Comparison of ENCODE assay signal across 22 cellular contexts in genomic region chr6:2962636-2963035, GRCh38. TPM values are rescaled to one million over a fixed set of nuclear protein-coding genes. Genes with fewer than 3 reads are reported as not detected.
DNase-seq lines count a peak whose midpoint lies in the region; ATAC-seq and TF ChIP-seq lines count a peak whose summit lies in the region.
"Had no signal": no experiment of that assay in that cellular context is flagged by ENCODE, and none has a peak within 500 bp of the region (broad histone marks: within the 10 kb centered on the region; RNA-seq: fewer than 3 reads in every experiment).

No MANE protein-coding gene starts in this region.

- DNase-seq in heart right ventricle (no peak), Right ventricle myocardium inferior (ENCODE audit: missing footprints) (no peak), right atrium auricular region (ENCODE audit: low spot score) (no peak), progenitor cell of endocrine pancreas (ENCODE audit: low spot score, unreplicated experiment) (no peak), ACHN (no peak), NCI-H2227 (lab: John Stamatoyannopoulos, UW; ENCODE audit: unreplicated experiment) (no peak), substantia nigra (lab: John Stamatoyannopoulos, UW) (no peak), NK-92 (lab: John Stamatoyannopoulos, UW; ENCODE audit: unreplicated experiment) (no peak)
- DNase-seq: activated CD4-positive, alpha-beta T cell treated with anti-CD3 and anti-CD28 coated beads for 1 hour; HCEC 1CT; hippocampal formation; islet precursor cell; NCI-H1092 treated with DMSO at 0.1 percent for 48 hours; NCI-H2081 treated with DMSO at 0.1 percent for 48 hours; NCI-H524; stimulated activated CD4-positive, alpha-beta T cell treated with anti-CD3 and anti-CD28 coated beads, Interleukin-2, amount 100 ng/mL, for 48 hours; uterus had no signal

- TF ChIP-seq CTCF in heart right ventricle (IDR thresholded peaks at IDR 0.05) (no peak), right atrium auricular region (IDR thresholded peaks at IDR 0.05) (no peak), progenitor cell of endocrine pancreas (IDR thresholded peaks at IDR 0.05; ENCODE audit: unreplicated experiment) (no peak)

- H3K27me3 ChIP-seq in heart right ventricle: no peaks in the 10 kb centered on the region
- no peaks in the 10 kb centered on the region for H3K27me3 ChIP-seq in right atrium auricular region
- H3K27me3 ChIP-seq: uterus had no signal

- intact Hi-C loops in heart right ventricle (cut with DNase I) (no loop called here), Right ventricle myocardium inferior (cut with DNase I) (no loop called here)

- H3K27ac ChIP-seq in heart right ventricle: peak overlapping the region in 6 of 10 donors; percentile 11 to 63 (median 30)
- H3K27ac ChIP-seq in right atrium auricular region: peak overlapping the region; percentile 71 to 77
- no peak overlapping the region for H3K27ac ChIP-seq in substantia nigra (ENCODE audit: low read depth, low read length, poor library complexity, severe bottlenecking)
- H3K27ac ChIP-seq: uterus had no signal

- H3K27me3 Mint-ChIP-seq in progenitor cell of endocrine pancreas: no peaks in the 10 kb centered on the region
- H3K27me3 Mint-ChIP-seq: memory B cell; natural killer cell treated with Interleukin-12 subunit alpha and Interleukin-12 subunit beta and Interleukin-15 and Interleukin-18, amount 100 ng/mL, for 72 hours; stimulated activated naive CD8-positive, alpha-beta T cell treated with anti-CD3 and anti-CD28 coated beads, Interleukin-15, Interleukin-2, amounts not matched to agents 100 ng/mL and 50 ng/mL, for 24 hours had no signal

- peak in 1 of 8 donors; percentile 37 for ATAC-seq in heart right ventricle
- no peak for ATAC-seq in Right ventricle myocardium inferior
- ATAC-seq: activated naive CD4-positive, alpha-beta T cell treated with anti-CD3 and anti-CD28 coated beads, Interleukin-2, amount 50 U/mL, for 72 hours; natural killer cell treated with Interleukin-12 subunit alpha and Interleukin-12 subunit beta and Interleukin-15 and Interleukin-18, amount 100 ng/mL, for 72 hours had no signal

- H3K4me3 ChIP-seq in heart right ventricle (no peak overlapping the region), right atrium auricular region (no peak overlapping the region)
- H3K4me3 ChIP-seq: uterus had no signal

- in situ Hi-C loops in ACHN (cut with HindIII; ENCODE audit: low pct_ligation_motif_present, low pct_unique_long_range_greater_than_20kb, low sequenced_read_pairs): no loop called here

- 53% methylated on average over 3 of the region's 3 CpGs for WGBS in heart right ventricle, 2 donors

- no peaks in the 10 kb centered on the region for H3K9me3 Mint-ChIP-seq in progenitor cell of endocrine pancreas (ENCODE audit: low read depth)
- H3K9me3 Mint-ChIP-seq: activated naive CD4-positive, alpha-beta T cell treated with anti-CD3 and anti-CD28 coated beads, Interleukin-2, amount 50 U/mL, for 72 hours; activated T-helper 1 cell treated with anti-CD3 and anti-CD28 coated beads, Interleukin-12 subunit alpha, Interleukin-12 subunit beta, Interleukin-2, Interleukin-4 antibody, amounts not matched to agents 30 ng/mL and 10 ng/mL and 1 ng/mL, durations not matched to agents 14 hours and 24 hours and 36 hours; memory B cell; natural killer cell treated with Interleukin-12 subunit alpha and Interleukin-12 subunit beta and Interleukin-15 and Interleukin-18, amount 100 ng/mL, for 72 hours; stimulated activated naive CD8-positive, alpha-beta T cell treated with anti-CD3 and anti-CD28 coated beads, Interleukin-15, Interleukin-2, amounts not matched to agents 100 ng/mL and 50 ng/mL, for 24 hours had no signal

- peaks cover 7% of the 10 kb centered on the region for H3K36me3 Mint-ChIP-seq in progenitor cell of endocrine pancreas (ENCODE audit: insufficient read depth)
- H3K36me3 Mint-ChIP-seq: activated naive CD4-positive, alpha-beta T cell treated with anti-CD3 and anti-CD28 coated beads, Interleukin-2, amount 50 U/mL, for 72 hours; memory B cell had no signal

- peak overlapping the region; percentile 28 for H3K4me3 Mint-ChIP-seq in progenitor cell of endocrine pancreas (ENCODE audit: low read depth)
- H3K4me3 Mint-ChIP-seq: activated T-helper 1 cell treated with anti-CD3 and anti-CD28 coated beads, Interleukin-12 subunit alpha, Interleukin-12 subunit beta, Interleukin-2, Interleukin-4 antibody, amounts not matched to agents 30 ng/mL and 10 ng/mL and 1 ng/mL, durations not matched to agents 14 hours and 24 hours and 36 hours; memory B cell; natural killer cell treated with Interleukin-12 subunit alpha and Interleukin-12 subunit beta and Interleukin-15 and Interleukin-18, amount 100 ng/mL, for 72 hours; stimulated activated naive CD8-positive, alpha-beta T cell treated with anti-CD3 and anti-CD28 coated beads, Interleukin-15, Interleukin-2, amounts not matched to agents 100 ng/mL and 50 ng/mL, for 24 hours had no signal

- peaks cover 0 to 28% (median 0%) of the 10 kb centered on the region in 9 donors for H3K36me3 ChIP-seq in heart right ventricle
- H3K36me3 ChIP-seq in right atrium auricular region: no peaks in the 10 kb centered on the region
- H3K36me3 ChIP-seq: uterus had no signal

- peak overlapping the region; percentile 58 for H3K27ac Mint-ChIP-seq in progenitor cell of endocrine pancreas
- H3K27ac Mint-ChIP-seq: activated T-helper 1 cell treated with anti-CD3 and anti-CD28 coated beads, Interleukin-12 subunit alpha, Interleukin-12 subunit beta, Interleukin-2, Interleukin-4 antibody, amounts not matched to agents 30 ng/mL and 10 ng/mL and 1 ng/mL, durations not matched to agents 14 hours and 24 hours and 36 hours; memory B cell; stimulated activated naive CD8-positive, alpha-beta T cell treated with anti-CD3 and anti-CD28 coated beads, Interleukin-15, Interleukin-2, amounts not matched to agents 100 ng/mL and 50 ng/mL, for 24 hours had no signal

- peaks cover 58% of the 10 kb centered on the region for H3K4me1 Mint-ChIP-seq in progenitor cell of endocrine pancreas (ENCODE audit: low read depth)

- peaks cover 8 to 85% (median 67%) of the 10 kb centered on the region in 9 donors for H3K4me1 ChIP-seq in heart right ventricle
- H3K4me1 ChIP-seq in right atrium auricular region: peaks cover 0 to 64% of the 10 kb centered on the region in 2 donors

- H3K9me3 ChIP-seq in heart right ventricle (no peaks in the 10 kb centered on the region), right atrium auricular region (no peaks in the 10 kb centered on the region)
- H3K9me3 ChIP-seq: uterus had no signal

RNA-seq across cellular contexts. Expression of gene SERPINB6, which starts 8.7 kb away (rescaled TPM):
- total RNA-seq in heart right ventricle (100 to 1,000 TPM; 163 to 261 (median 183) TPM), Right ventricle myocardium inferior (275 TPM), right atrium auricular region (100 to 1,000 TPM; 181 to 184 TPM), progenitor cell of endocrine pancreas (220 and 226 TPM in 2 replicates)
- 100 to 1,000 TPM; 138 to 153 TPM for polyA plus RNA-seq in heart right ventricle

RNA-seq across cellular contexts. Expression of gene NQO2, which starts 37.1 kb away (rescaled TPM):
- 10 to 100 TPM; 29.5 to 88.4 (median 48.2) TPM for total RNA-seq in heart right ventricle
- 100 to 1,000 TPM in 1 of 2 donors, 10 to 100 TPM in 1; 52.3 to 107 TPM for polyA plus RNA-seq in heart right ventricle
- total RNA-seq in Right ventricle myocardium inferior: 57.5 TPM
- 10 to 100 TPM; 37.6 to 68.1 TPM for total RNA-seq in right atrium auricular region
- 41.3 and 45.8 TPM in 2 replicates for total RNA-seq in progenitor cell of endocrine pancreas

RNA-seq across cellular contexts. Expression of gene SERPINB9, which starts 59.5 kb away (rescaled TPM):
- total RNA-seq in heart right ventricle (10 to 100 TPM in 1 of 10 donors, 1 to 10 TPM in 9; 3.6 to 10.9 (median 4.8) TPM), Right ventricle myocardium inferior (3.2 TPM), right atrium auricular region (10 to 100 TPM; 11.2 to 17.5 TPM), progenitor cell of endocrine pancreas (6.5 and 7.6 TPM in 2 replicates)
- 1 to 10 TPM; 2.2 to 3.8 TPM for polyA plus RNA-seq in heart right ventricle
